24 cellular contexts compared by ENCODE assay signal in genomic region chr5:108084105-108084504, GRCh38.
A peak's percentile ranks its signal among the peaks of the same experiment; 100 is the strongest.
DNase-seq lines count a peak whose midpoint lies in the region; ATAC-seq, FAIRE-seq and TF ChIP-seq lines count a peak whose summit lies in the region.
"Had no signal": no experiment of that assay in that cellular context is flagged by ENCODE, and none has a peak within 500 bp of the region (broad histone marks: within the 10 kb centered on the region; RNA-seq: fewer than 3 reads in every experiment).

No MANE protein-coding gene starts in this region.

- CTCF ChIA-PET in A549 (lab: Yijun Ruan, JAX): no interaction called here

- H3K27ac ChIP-seq in A549: no peak overlapping the region
- H3K27ac ChIP-seq: gastroesophageal sphincter, PC-9, suprapubic skin, vagina had no signal

- H3K4me3 ChIP-seq in A549 (no peak overlapping the region), kidney epithelial cell (ENCODE audit: low read depth, low read length) (no peak overlapping the region)
- H3K4me3 ChIP-seq: gastroesophageal sphincter, PC-9, suprapubic skin, vagina had no signal

- H3K9me3 ChIP-seq in A549: no peaks in the 10 kb centered on the region
- H3K9me3 ChIP-seq: suprapubic skin, vagina had no signal

- TF ChIP-seq CTCF in A549 (IDR thresholded peaks at IDR 0.05): no peak
- TF ChIP-seq CTCF in kidney epithelial cell (IDR thresholded peaks at IDR 0.05; ENCODE audit: insufficient read depth, low read length, poor library complexity, severe bottlenecking): no peak

- DNase-seq in A549 (ENCODE audit: low read depth in 1 of 2, low spot score in 1 of 2) (no peak), NCI-H446 treated with DMSO at 0.1 percent for 48 hours (lab: John Stamatoyannopoulos, UW) (peak; percentile 15), cerebellar cortex (ENCODE audit: low spot score) (peak; percentile 60), kidney epithelial cell (ENCODE audit: low read depth) (peak; percentile 2), T-helper 1 cell (no peak), activated gamma-delta T cell treated with Interleukin-2 at 50 U/mL for 16 hours (no peak), NCI-H82 treated with DMSO at 0.1 percent for 48 hours (lab: John Stamatoyannopoulos, UW; ENCODE audit: unreplicated experiment) (no peak)
- DNase-seq: activated B cell treated with CpG ODN at 0.5 μM for 24 hours; activated CD8-positive, alpha-beta T cell treated with anti-CD3 and anti-CD28 coated beads for 36 hours; activated naive CD4-positive, alpha-beta T cell treated with anti-CD3 and anti-CD28 coated beads, Interleukin-2, amount 10 ng/mL, durations not matched to agents 7 days and 5 days; activated T-cell treated with anti-CD3 and anti-CD28 coated beads, Interleukin-2, amount 50 U/mL, for 1 hour; aorta; CD4-positive, CD25-positive, alpha-beta regulatory T cell; DMS53; Karpas-422; NCI-H1092 treated with DMSO at 0.1 percent for 48 hours; NCI-H748 treated with DMSO at 0.1 percent for 48 hours; PC-9; right cardiac atrium; stimulated activated CD4-positive, alpha-beta T cell treated with anti-CD3 and anti-CD28 coated beads, Interleukin-15, amount 100 ng/mL, for 24 hours had no signal

- no peaks in the 10 kb centered on the region for H3K27me3 ChIP-seq in kidney epithelial cell (ENCODE audit: control insufficient read depth, insufficient read depth, low read length)
- H3K27me3 ChIP-seq: gastroesophageal sphincter, suprapubic skin, vagina had no signal

- no peak for TF ChIP-seq EP300 in A549 (IDR thresholded peaks at IDR 0.05)

- peak; percentile 18 for FAIRE-seq in A549 (lab: Jason Lieb, UNC)

- 66% methylated on average over 7 of the region's 7 CpGs for WGBS in A549 (ENCODE audit: missing lambda C conversion rate)

- no peak for TF ChIP-seq RAD21 in A549 (conservative IDR thresholded peaks at IDR 0.05 in 1 of 2, IDR thresholded peaks at IDR 0.05 in 1 of 2)

- POLR2A ChIA-PET in A549 (lab: Yijun Ruan, JAX): interaction anchor here (0.6 kb wide), 1 partner anchor 70 kb away, joined by 3 read pairs; no protein-coding TSS in a partner anchor

- no peaks in the 10 kb centered on the region for H3K36me3 ChIP-seq in kidney epithelial cell (ENCODE audit: control insufficient read depth, insufficient read depth, low read length)
- H3K36me3 ChIP-seq: gastroesophageal sphincter, suprapubic skin had no signal

- no peak overlapping the region for H3K4me2 ChIP-seq in A549
- H3K4me2 ChIP-seq: PC-9 had no signal

- no peaks in the 10 kb centered on the region for H3K4me1 ChIP-seq in A549
- H3K4me1 ChIP-seq: vagina had no signal

- no peak for TF ChIP-seq POLR2A in A549 (IDR thresholded peaks at IDR 0.05; ENCODE audit: low read length)

- ATAC-seq in A549: no peak
- ATAC-seq in HG02973 (IDR thresholded peaks at IDR 0.05; ENCODE audit: unreplicated experiment): no peak
- ATAC-seq: activated CD8-positive, alpha-beta T cell treated with anti-CD3 and anti-CD28 coated beads for 36 hours; gastroesophageal sphincter had no signal

TF ChIP-seq in A549, 52 proteins besides CTCF, POLR2A, EP300 and RAD21:
- TF ChIP-seq EHF (CRISPR knock-in tag; IDR thresholded peaks at IDR 0.05) (no peak), NPAS2 (CRISPR knock-in tag; IDR thresholded peaks at IDR 0.05; ENCODE audit: borderline replicate concordance) (no peak), RFX5 (IDR thresholded peaks at IDR 0.05) (no peak), SMC3 (IDR thresholded peaks at IDR 0.05) (no peak), ZSCAN20 (CRISPR knock-in tag; IDR thresholded peaks at IDR 0.05) (no peak), JUNB (IDR thresholded peaks at IDR 0.05) (no peak), EHMT2 (IDR thresholded peaks at IDR 0.05; ENCODE audit: low read depth) (no peak), CHD4 (IDR thresholded peaks at IDR 0.05; ENCODE audit: borderline replicate concordance) (no peak), ZNF302 (CRISPR knock-in tag; IDR thresholded peaks at IDR 0.05) (no peak), RARB (CRISPR knock-in tag; IDR thresholded peaks at IDR 0.05) (no peak), HOXB13 (CRISPR knock-in tag; IDR thresholded peaks at IDR 0.05; ENCODE audit: low read depth) (no peak), CEBPB (IDR thresholded peaks at IDR 0.05) (no peak), REST (IDR thresholded peaks at IDR 0.05) (no peak)
- TF ChIP-seq, protein P1, sequence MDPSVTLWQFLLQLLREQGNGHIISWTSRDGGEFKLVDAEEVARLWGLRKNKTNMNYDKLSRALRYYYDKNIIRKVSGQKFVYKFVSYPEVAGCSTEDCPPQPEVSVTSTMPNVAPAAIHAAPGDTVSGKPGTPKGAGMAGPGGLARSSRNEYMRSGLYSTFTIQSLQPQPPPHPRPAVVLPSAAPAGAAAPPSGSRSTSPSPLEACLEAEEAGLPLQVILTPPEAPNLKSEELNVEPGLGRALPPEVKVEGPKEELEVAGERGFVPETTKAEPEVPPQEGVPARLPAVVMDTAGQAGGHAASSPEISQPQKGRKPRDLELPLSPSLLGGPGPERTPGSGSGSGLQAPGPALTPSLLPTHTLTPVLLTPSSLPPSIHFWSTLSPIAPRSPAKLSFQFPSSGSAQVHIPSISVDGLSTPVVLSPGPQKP (IDR thresholded peaks at IDR 0.05; ENCODE audit: low read depth, low read length): no peak
- TF ChIP-seq, protein P2, sequence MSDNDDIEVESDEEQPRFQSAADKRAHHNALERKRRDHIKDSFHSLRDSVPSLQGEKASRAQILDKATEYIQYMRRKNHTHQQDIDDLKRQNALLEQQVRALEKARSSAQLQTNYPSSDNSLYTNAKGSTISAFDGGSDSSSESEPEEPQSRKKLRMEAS (IDR thresholded peaks at IDR 0.05): no peak
- TF ChIP-seq, protein P3, sequence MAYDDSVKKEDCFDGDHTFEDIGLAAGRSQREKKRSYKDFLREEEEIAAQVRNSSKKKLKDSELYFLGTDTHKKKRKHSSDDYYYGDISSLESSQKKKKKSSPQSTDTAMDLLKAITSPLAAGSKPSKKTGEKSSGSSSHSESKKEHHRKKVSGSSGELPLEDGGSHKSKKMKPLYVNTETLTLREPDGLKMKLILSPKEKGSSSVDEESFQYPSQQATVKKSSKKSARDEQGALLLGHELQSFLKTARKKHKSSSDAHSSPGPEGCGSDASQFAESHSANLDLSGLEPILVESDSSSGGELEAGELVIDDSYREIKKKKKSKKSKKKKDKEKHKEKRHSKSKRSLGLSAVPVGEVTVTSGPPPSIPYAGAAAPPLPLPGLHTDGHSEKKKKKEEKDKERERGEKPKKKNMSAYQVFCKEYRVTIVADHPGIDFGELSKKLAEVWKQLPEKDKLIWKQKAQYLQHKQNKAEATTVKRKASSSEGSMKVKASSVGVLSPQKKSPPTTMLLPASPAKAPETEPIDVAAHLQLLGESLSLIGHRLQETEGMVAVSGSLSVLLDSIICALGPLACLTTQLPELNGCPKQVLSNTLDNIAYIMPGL (CRISPR knock-in tag; IDR thresholded peaks at IDR 0.05; ENCODE audit: borderline replicate concordance): no peak
- TF ChIP-seq, protein P4, sequence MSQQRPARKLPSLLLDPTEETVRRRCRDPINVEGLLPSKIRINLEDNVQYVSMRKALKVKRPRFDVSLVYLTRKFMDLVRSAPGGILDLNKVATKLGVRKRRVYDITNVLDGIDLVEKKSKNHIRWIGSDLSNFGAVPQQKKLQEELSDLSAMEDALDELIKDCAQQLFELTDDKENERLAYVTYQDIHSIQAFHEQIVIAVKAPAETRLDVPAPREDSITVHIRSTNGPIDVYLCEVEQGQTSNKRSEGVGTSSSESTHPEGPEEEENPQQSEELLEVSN (IDR thresholded peaks at IDR 0.05; ENCODE audit: borderline replicate concordance, low read depth): no peak

Comparison
In these comparisons a context has a peak if more than half of its experiments do, and no peak if none do; other contexts are left out.
1. DNase-seq: peak in NCI-H446 treated with DMSO at 0.1 percent for 48 hours (single experiment), cerebellar cortex (single experiment) and kidney epithelial cell (single experiment); none in A549 (0 of 2), T-helper 1 cell (0 of 5), activated gamma-delta T cell treated with Interleukin-2 at 50 U/mL for 16 hours (single experiment) and NCI-H82 treated with DMSO at 0.1 percent for 48 hours (single experiment).